Comparison of ENCODE assay signal across 23 cellular contexts in genomic region chr5:168427224-168427623, GRCh38.
"Had no signal": no experiment of that assay in that cellular context is flagged by ENCODE, and none has a peak within 500 bp of the region (broad histone marks: within the 10 kb centered on the region; RNA-seq: fewer than 3 reads in every experiment).

No MANE protein-coding gene starts in this region.

- H3K4me1 ChIP-seq: esophagus squamous epithelium, heart right ventricle, left lung, pancreas, tibial nerve, upper lobe of right lung, uterus had no signal

- ATAC-seq: heart right ventricle; left cardiac atrium; naive thymus-derived CD8-positive, alpha-beta T cell; pancreas; right lobe of liver; stimulated activated naive B cell treated with anti-CD40 and anti-IgM and Interleukin-4, amounts not matched to agents 10 μg/mL and 1 μg/mL and 100 μg/mL, for 72 hours had no signal

- H3K9me3 ChIP-seq: esophagus squamous epithelium, heart right ventricle, left lung, pancreas, right lobe of liver, thoracic aorta, tibial nerve, upper lobe of right lung, uterus had no signal

- H3K27ac ChIP-seq: coronary artery, esophagus squamous epithelium, heart right ventricle, left lung, pancreas, right lobe of liver, thoracic aorta, tibial nerve, upper lobe of right lung, uterus had no signal

- DNase-seq: dermis blood vessel endothelial cell; effector memory CD4-positive, alpha-beta T cell; esophagus squamous epithelium; foreskin melanocyte; heart right ventricle; hippocampal formation; left cardiac atrium; left lung; mesenchymal stem cell; naive thymus-derived CD8-positive, alpha-beta T cell; nephron progenitor cell; occipital lobe; pancreas; right lobe of liver; small intestine; stimulated activated CD4-positive, alpha-beta T cell treated with anti-CD3 and anti-CD28 coated beads, Interleukin-15, amount 100 ng/mL, for 24 hours; stimulated activated CD4-positive, alpha-beta T cell treated with anti-CD3 and anti-CD28 coated beads, Interleukin-2, amount 100 ng/mL, for 48 hours; stimulated activated naive B cell treated with anti-CD40 and anti-IgM and Interleukin-4, amounts not matched to agents 10 μg/mL and 1 μg/mL and 100 μg/mL, for 72 hours; upper lobe of right lung; uterus had no signal

- H3K4me3 ChIP-seq: coronary artery, esophagus squamous epithelium, heart right ventricle, left lung, pancreas, right lobe of liver, thoracic aorta, tibial nerve, upper lobe of right lung, uterus had no signal

- H3K36me3 ChIP-seq: heart right ventricle, thoracic aorta, tibial nerve, uterus had no signal
